9 cellular contexts compared by ENCODE assay signal in genomic region chr1:165367375-165367993, GRCh38. TPM values are rescaled to one million over a fixed set of nuclear protein-coding genes. Genes with fewer than 3 reads are reported as not detected.
DNase-seq lines count a peak whose midpoint lies in the region; ATAC-seq and TF ChIP-seq lines count a peak whose summit lies in the region.
"Had no signal": no experiment of that assay in that cellular context is flagged by ENCODE, and none has a peak within 500 bp of the region (broad histone marks: within the 10 kb centered on the region; RNA-seq: fewer than 3 reads in every experiment).

No MANE protein-coding gene starts in this region.

- no peaks in the 10 kb centered on the region for H3K4me1 ChIP-seq in CD4-positive, alpha-beta memory T cell (ENCODE audit: insufficient read depth, low read length)
- H3K4me1 ChIP-seq in cardiac muscle cell (ENCODE audit: low read depth) = no peaks in the 10 kb centered on the region

- DNase-seq in CD4-positive, alpha-beta memory T cell = peak; percentile 57 to 70 (median 63)
- peak; percentile 60 for DNase-seq in RWPE1 (ENCODE audit: low spot score)
- DNase-seq in activated effector memory CD4-positive, alpha-beta T cell treated with anti-CD3 and anti-CD28 coated beads, Interleukin-2, amount 50 U/mL, for 16 hours = peak; percentile 92
- peak; percentile 78 to 83 for DNase-seq in cardiac muscle cell (ENCODE audit: low read depth in 1 of 2, low spot score in 1 of 2)
- DNase-seq in renal cortical epithelial cell (ENCODE audit: low read depth) = peak; percentile 57
- DNase-seq in T1000 (lab: John Stamatoyannopoulos, UW) = no peak

- peaks cover 38 to 48% of the 10 kb centered on the region in 2 donors for H3K27me3 Mint-ChIP-seq in CD4-positive, alpha-beta memory T cell

- H3K27ac Mint-ChIP-seq in CD4-positive, alpha-beta memory T cell = no peak overlapping the region

- no peak overlapping the region for H3K4me3 Mint-ChIP-seq in CD4-positive, alpha-beta memory T cell

- TF ChIP-seq CTCF in RWPE1 (conservative IDR thresholded peaks at IDR 0.05; ENCODE audit: low read depth) = peak; percentile 93
- peak; percentile 98 for TF ChIP-seq CTCF in cardiac muscle cell (IDR thresholded peaks at IDR 0.05; ENCODE audit: low read depth, low read length)

- no peak overlapping the region for H3K27ac ChIP-seq in CD4-positive, alpha-beta memory T cell (ENCODE audit: low read depth, low read length)
- no peak overlapping the region for H3K27ac ChIP-seq in RWPE1
- H3K27ac ChIP-seq in cardiac muscle cell = no peak overlapping the region

- CTCF ChIA-PET in CD4-positive, alpha-beta memory T cell (lab: Charles Lee; ENCODE audit: partially characterized antibody) = interaction anchor here (0.8 to 5.4 kb wide), 55 partner anchors 8 to 1111 kb away, joined by 3 to 115 read pairs (median 4); partner anchors contain the start of genes LMX1A and MGST3
- CTCF ChIA-PET in RWPE1 (lab: Yijun Ruan, JAX) = interaction anchor here (0.5 to 2.0 kb wide), 21 partner anchors 9 to 527 kb away, joined by 3 to 14 read pairs (median 4); no protein-coding TSS in a partner anchor

- H3K4me1 Mint-ChIP-seq in CD4-positive, alpha-beta memory T cell = peaks cover 0 to 10% (median 2%) of the 10 kb centered on the region in 4 donors

- peaks cover 0 to 1% (median 0%) of the 10 kb centered on the region in 8 donors for H3K9me3 Mint-ChIP-seq in CD4-positive, alpha-beta memory T cell

- no peaks in the 10 kb centered on the region for H3K9me3 ChIP-seq in CD4-positive, alpha-beta memory T cell (ENCODE audit: control insufficient read depth in 1 of 2, low read length in 2 of 2)
- no peaks in the 10 kb centered on the region for H3K9me3 ChIP-seq in cardiac muscle cell (ENCODE audit: low read depth)

- TF ChIP-seq RAD21 in Ishikawa (IDR thresholded peaks at IDR 0.05; ENCODE audit: low read depth) = peak; percentile 46; the same call in 1 of the 2 replicates

- H3K27me3 ChIP-seq in CD4-positive, alpha-beta memory T cell (ENCODE audit: insufficient read depth, low read length) = peaks cover 4% of the 10 kb centered on the region
- H3K27me3 ChIP-seq in cardiac muscle cell = peaks cover 82% of the 10 kb centered on the region

- H3K36me3 Mint-ChIP-seq in CD4-positive, alpha-beta memory T cell = no peaks in the 10 kb centered on the region

- no peaks in the 10 kb centered on the region for H3K36me3 ChIP-seq in CD4-positive, alpha-beta memory T cell (ENCODE audit: insufficient read depth, low read length)
- no peaks in the 10 kb centered on the region for H3K36me3 ChIP-seq in cardiac muscle cell

- POLR2A ChIA-PET in CD4-positive, alpha-beta memory T cell (lab: Charles Lee; ENCODE audit: partially characterized antibody) = interaction anchor here (1.3 kb wide), 1 partner anchor 225 kb away, joined by 3 read pairs; no protein-coding TSS in a partner anchor
- POLR2A ChIA-PET in RWPE1 (lab: Yijun Ruan, JAX; ENCODE audit: low non-redundant PET) = no interaction called here

- intact Hi-C loops in CD4-positive, alpha-beta memory T cell (cut with micrococcal nuclease) = loop anchor here (1.0 kb wide), 1 partner anchor 226 kb away; no protein-coding TSS in a partner anchor

- no peak overlapping the region for H3K4me3 ChIP-seq in CD4-positive, alpha-beta memory T cell (ENCODE audit: low read length in 2 of 2)
- no peak overlapping the region for H3K4me3 ChIP-seq in cardiac muscle cell

- peak; percentile 78 for ATAC-seq in GM19395 (IDR thresholded peaks at IDR 0.05; ENCODE audit: unreplicated experiment)

- no peak for TF ChIP-seq EP300 in Ishikawa (IDR thresholded peaks at IDR 0.05; ENCODE audit: borderline replicate concordance)

TF ChIP-seq in Ishikawa, 13 proteins besides CTCF, POLR2A, EP300 and RAD21:
- TF ChIP-seq, protein P1, sequence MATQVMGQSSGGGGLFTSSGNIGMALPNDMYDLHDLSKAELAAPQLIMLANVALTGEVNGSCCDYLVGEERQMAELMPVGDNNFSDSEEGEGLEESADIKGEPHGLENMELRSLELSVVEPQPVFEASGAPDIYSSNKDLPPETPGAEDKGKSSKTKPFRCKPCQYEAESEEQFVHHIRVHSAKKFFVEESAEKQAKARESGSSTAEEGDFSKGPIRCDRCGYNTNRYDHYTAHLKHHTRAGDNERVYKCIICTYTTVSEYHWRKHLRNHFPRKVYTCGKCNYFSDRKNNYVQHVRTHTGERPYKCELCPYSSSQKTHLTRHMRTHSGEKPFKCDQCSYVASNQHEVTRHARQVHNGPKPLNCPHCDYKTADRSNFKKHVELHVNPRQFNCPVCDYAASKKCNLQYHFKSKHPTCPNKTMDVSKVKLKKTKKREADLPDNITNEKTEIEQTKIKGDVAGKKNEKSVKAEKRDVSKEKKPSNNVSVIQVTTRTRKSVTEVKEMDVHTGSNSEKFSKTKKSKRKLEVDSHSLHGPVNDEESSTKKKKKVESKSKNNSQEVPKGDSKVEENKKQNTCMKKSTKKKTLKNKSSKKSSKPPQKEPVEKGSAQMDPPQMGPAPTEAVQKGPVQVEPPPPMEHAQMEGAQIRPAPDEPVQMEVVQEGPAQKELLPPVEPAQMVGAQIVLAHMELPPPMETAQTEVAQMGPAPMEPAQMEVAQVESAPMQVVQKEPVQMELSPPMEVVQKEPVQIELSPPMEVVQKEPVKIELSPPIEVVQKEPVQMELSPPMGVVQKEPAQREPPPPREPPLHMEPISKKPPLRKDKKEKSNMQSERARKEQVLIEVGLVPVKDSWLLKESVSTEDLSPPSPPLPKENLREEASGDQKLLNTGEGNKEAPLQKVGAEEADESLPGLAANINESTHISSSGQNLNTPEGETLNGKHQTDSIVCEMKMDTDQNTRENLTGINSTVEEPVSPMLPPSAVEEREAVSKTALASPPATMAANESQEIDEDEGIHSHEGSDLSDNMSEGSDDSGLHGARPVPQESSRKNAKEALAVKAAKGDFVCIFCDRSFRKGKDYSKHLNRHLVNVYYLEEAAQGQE (IDR thresholded peaks at IDR 0.05; ENCODE audit: low read depth) = no peak
- TF ChIP-seq CREB1 (IDR thresholded peaks at IDR 0.05; ENCODE audit: low read depth) (no peak), EGR1 (IDR thresholded peaks at IDR 0.05) (no peak), FOXM1 (IDR thresholded peaks at IDR 0.05; ENCODE audit: borderline replicate concordance, low read depth) (no peak), CEBPB (IDR thresholded peaks at IDR 0.05) (no peak), USF1 (IDR thresholded peaks at IDR 0.05) (no peak), TCF12 (IDR thresholded peaks at IDR 0.05; ENCODE audit: low read depth) (no peak), YY1 (IDR thresholded peaks at IDR 0.05; ENCODE audit: low read depth) (no peak), TAF1 (IDR thresholded peaks at IDR 0.05; ENCODE audit: low read depth) (no peak), TEAD4 (IDR thresholded peaks at IDR 0.05) (no peak)

RNA-seq across cellular contexts. Expression of gene LMX1A, which starts 11.0 kb away (rescaled TPM):
- total RNA-seq in CD4-positive, alpha-beta memory T cell = not detected
- polyA plus RNA-seq in CD4-positive, alpha-beta memory T cell = not detected
- total RNA-seq in cardiac muscle cell (not detected in 2 replicates), renal cortical epithelial cell (not detected in 2 replicates)
- polyA plus RNA-seq in cardiac muscle cell = not detected in 2 replicates
- total RNA-seq: activated CD8-positive, alpha-beta memory T cell treated with anti-CD3 and anti-CD28 coated beads for 36 hours had no signal
